ENCODE assay signal across 14 cellular contexts in the genomic region with DNA sequence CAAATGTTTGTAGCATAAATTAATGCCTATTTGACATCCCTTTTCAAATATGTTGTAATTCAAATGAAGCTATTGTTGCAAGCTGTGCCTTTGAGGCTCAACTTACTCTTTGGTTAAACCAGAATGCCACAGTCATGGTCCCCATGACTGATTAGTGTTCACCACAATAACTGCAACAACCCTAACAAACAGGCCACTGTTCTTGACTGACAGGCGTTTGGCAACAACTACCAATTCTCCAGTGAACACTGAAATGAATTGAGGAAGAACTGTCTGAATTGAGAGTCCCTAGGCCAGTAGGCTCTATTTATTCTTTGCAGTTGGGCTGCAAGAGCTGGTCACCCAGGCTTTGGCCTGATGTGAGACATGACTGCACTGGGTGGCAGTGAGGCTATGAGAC. TPM values are rescaled to one million over a fixed set of nuclear protein-coding genes. Genes with fewer than 3 reads are reported as not detected.
DNase-seq lines count a peak whose midpoint lies in the region; ATAC-seq and TF ChIP-seq lines count a peak whose summit lies in the region.
"Had no signal": no experiment of that assay in that cellular context is flagged by ENCODE, and none has a peak within 500 bp of the region (broad histone marks: within the 10 kb centered on the region; RNA-seq: fewer than 3 reads in every experiment).

No MANE protein-coding gene starts in this region.

- ATAC-seq in activated CD8-positive, alpha-beta T cell treated with anti-CD3 and anti-CD28 coated beads, Interleukin-2, amount 10 ng/mL, durations not matched to agents 7 days and 5 days: no peak
- ATAC-seq in activated CD8-positive, alpha-beta T cell treated with anti-CD3 and anti-CD28 coated beads for 36 hours: no peak
- ATAC-seq in GM21390 (IDR thresholded peaks at IDR 0.05; ENCODE audit: unreplicated experiment) (no peak), HG02852 (IDR thresholded peaks at IDR 0.05; ENCODE audit: unreplicated experiment) (no peak)
- ATAC-seq: upper lobe of right lung had no signal

- H3K27me3 Mint-ChIP-seq in activated CD8-positive, alpha-beta T cell treated with anti-CD3 and anti-CD28 coated beads, Interleukin-2, amount 10 ng/mL, durations not matched to agents 7 days and 5 days (ENCODE audit: low read depth): no peaks in the 10 kb centered on the region
- H3K27me3 Mint-ChIP-seq in activated CD8-positive, alpha-beta T cell treated with anti-CD3 and anti-CD28 coated beads for 36 hours: no peaks in the 10 kb centered on the region

- TF ChIP-seq CTCF in activated CD8-positive, alpha-beta T cell treated with anti-CD3 and anti-CD28 coated beads for 36 hours (IDR thresholded peaks at IDR 0.05): no peak

- peak overlapping the region; percentile 94 for H3K27ac ChIP-seq in angular gyrus (ENCODE audit: low read depth, low read length)
- H3K27ac ChIP-seq: left ventricle myocardium inferior, upper lobe of right lung had no signal

- POLR2A ChIA-PET in activated CD8-positive, alpha-beta T cell treated with anti-CD3 and anti-CD28 coated beads, Interleukin-2, amount 10 ng/mL, durations not matched to agents 7 days and 5 days (lab: Charles Lee): interaction anchor here (0.7 to 3.2 kb wide), 2 partner anchors 17 to 342 kb away, joined by 4 to 20 read pairs; a partner anchor contains a TSS
- POLR2A ChIA-PET in activated CD8-positive, alpha-beta T cell treated with anti-CD3 and anti-CD28 coated beads for 36 hours (lab: Charles Lee): interaction anchor here (1.7 kb wide), 1 partner anchor 16 kb away, joined by 5 read pairs; no protein-coding TSS in a partner anchor

- no peak for DNase-seq in activated CD8-positive, alpha-beta T cell treated with anti-CD3 and anti-CD28 coated beads, Interleukin-2, amount 10 ng/mL, durations not matched to agents 7 days and 5 days
- no peak for DNase-seq in activated CD8-positive, alpha-beta T cell treated with anti-CD3 and anti-CD28 coated beads for 36 hours
- DNase-seq in inferior parietal cortex (ENCODE audit: extremely low spot score): peak; percentile 89
- DNase-seq in superior temporal gyrus (ENCODE audit: extremely low spot score): peak; percentile 97
- no peak for DNase-seq in A172 (ENCODE audit: low spot score)
- DNase-seq: activated CD4-positive, alpha-beta T cell treated with anti-CD3 and anti-CD28 coated beads for 1 hour; glutamatergic neuron; left ventricle myocardium inferior; NK-92 treated with Interleukin-12 subunit alpha and Interleukin-12 subunit beta, amount 100 ng/mL, for 24 hours; stimulated activated CD4-positive, alpha-beta T cell treated with anti-CD3 and anti-CD28 coated beads, Interleukin-15, amount 100 ng/mL, for 24 hours; upper lobe of right lung had no signal

- H3K4me3 Mint-ChIP-seq in activated CD8-positive, alpha-beta T cell treated with anti-CD3 and anti-CD28 coated beads, Interleukin-2, amount 10 ng/mL, durations not matched to agents 7 days and 5 days: no peak overlapping the region
- H3K4me3 Mint-ChIP-seq in activated CD8-positive, alpha-beta T cell treated with anti-CD3 and anti-CD28 coated beads for 36 hours: no peak overlapping the region

- intact Hi-C loops in activated CD8-positive, alpha-beta T cell treated with anti-CD3 and anti-CD28 coated beads for 36 hours (cut with micrococcal nuclease): no loop called here

- CTCF ChIA-PET in activated CD8-positive, alpha-beta T cell treated with anti-CD3 and anti-CD28 coated beads, Interleukin-2, amount 10 ng/mL, durations not matched to agents 7 days and 5 days (lab: Charles Lee): interaction anchor here (1.0 to 3.5 kb wide), 4 partner anchors 17 to 28 kb away, joined by 3 to 14 read pairs (median 8); a partner anchor contains a TSS
- CTCF ChIA-PET in activated CD8-positive, alpha-beta T cell treated with anti-CD3 and anti-CD28 coated beads for 36 hours (lab: Charles Lee): interaction anchor here (1.7 to 1.8 kb wide), 2 partner anchors 16 to 117 kb away, joined by 4 to 5 read pairs; no protein-coding TSS in a partner anchor

- H3K4me1 Mint-ChIP-seq in activated CD8-positive, alpha-beta T cell treated with anti-CD3 and anti-CD28 coated beads, Interleukin-2, amount 10 ng/mL, durations not matched to agents 7 days and 5 days (ENCODE audit: low read depth): peaks cover 11% of the 10 kb centered on the region
- H3K4me1 Mint-ChIP-seq in activated CD8-positive, alpha-beta T cell treated with anti-CD3 and anti-CD28 coated beads for 36 hours (ENCODE audit: low read depth): no peaks in the 10 kb centered on the region

- H3K9me3 Mint-ChIP-seq in activated CD8-positive, alpha-beta T cell treated with anti-CD3 and anti-CD28 coated beads, Interleukin-2, amount 10 ng/mL, durations not matched to agents 7 days and 5 days (ENCODE audit: insufficient read depth): no peaks in the 10 kb centered on the region
- H3K9me3 Mint-ChIP-seq in activated CD8-positive, alpha-beta T cell treated with anti-CD3 and anti-CD28 coated beads for 36 hours: peaks cover under 1% of the 10 kb centered on the region

- peak overlapping the region; percentile 55 for H3K27ac Mint-ChIP-seq in activated CD8-positive, alpha-beta T cell treated with anti-CD3 and anti-CD28 coated beads, Interleukin-2, amount 10 ng/mL, durations not matched to agents 7 days and 5 days
- H3K27ac Mint-ChIP-seq in activated CD8-positive, alpha-beta T cell treated with anti-CD3 and anti-CD28 coated beads for 36 hours: no peak overlapping the region

- H3K36me3 Mint-ChIP-seq in activated CD8-positive, alpha-beta T cell treated with anti-CD3 and anti-CD28 coated beads, Interleukin-2, amount 10 ng/mL, durations not matched to agents 7 days and 5 days (ENCODE audit: low read depth): no peaks in the 10 kb centered on the region
- H3K36me3 Mint-ChIP-seq in activated CD8-positive, alpha-beta T cell treated with anti-CD3 and anti-CD28 coated beads for 36 hours (ENCODE audit: low read depth): peaks cover under 1% of the 10 kb centered on the region

RNA-seq across cellular contexts. Expression of a gene that starts 6.6 kb away (rescaled TPM):
- total RNA-seq in activated CD8-positive, alpha-beta T cell treated with anti-CD3 and anti-CD28 coated beads, Interleukin-2, amount 10 ng/mL, durations not matched to agents 7 days and 5 days: 10 to 100 TPM; 20.8 to 21.2 TPM
- total RNA-seq in activated CD8-positive, alpha-beta T cell treated with anti-CD3 and anti-CD28 coated beads for 36 hours: 10 to 100 TPM; 21.8 to 23.4 TPM
- total RNA-seq in A172 (2014; rRNA removed; shearing (Covaris generic)): 16.0 and 17.2 TPM in 2 replicates

RNA-seq across cellular contexts. Expression of a gene that starts 8.1 kb away (rescaled TPM):
- 10 to 100 TPM; 24.5 to 24.6 TPM for total RNA-seq in activated CD8-positive, alpha-beta T cell treated with anti-CD3 and anti-CD28 coated beads, Interleukin-2, amount 10 ng/mL, durations not matched to agents 7 days and 5 days
- total RNA-seq in activated CD8-positive, alpha-beta T cell treated with anti-CD3 and anti-CD28 coated beads for 36 hours: 10 to 100 TPM; 18.5 to 19.0 TPM
- 66.7 and 78.1 TPM in 2 replicates for total RNA-seq in A172 (2014; rRNA removed; shearing (Covaris generic))

RNA-seq across cellular contexts. Expression of a gene that starts 30.0 kb away (rescaled TPM):
- total RNA-seq in activated CD8-positive, alpha-beta T cell treated with anti-CD3 and anti-CD28 coated beads, Interleukin-2, amount 10 ng/mL, durations not matched to agents 7 days and 5 days: 1 to 10 TPM; 1.9 to 2.8 TPM
- total RNA-seq in activated CD8-positive, alpha-beta T cell treated with anti-CD3 and anti-CD28 coated beads for 36 hours: 1 to 10 TPM; 4.7 to 7.0 TPM
- 1.7 and 3.2 TPM in 2 replicates for total RNA-seq in A172 (2014; rRNA removed; shearing (Covaris generic))

RNA-seq across cellular contexts. Expression of a gene that starts 42.0 kb away (rescaled TPM):
- total RNA-seq in activated CD8-positive, alpha-beta T cell treated with anti-CD3 and anti-CD28 coated beads, Interleukin-2, amount 10 ng/mL, durations not matched to agents 7 days and 5 days: 10 to 100 TPM; 13.1 to 14.8 TPM
- total RNA-seq in activated CD8-positive, alpha-beta T cell treated with anti-CD3 and anti-CD28 coated beads for 36 hours: 1 to 10 TPM; 7.2 to 8.4 TPM
- 19.5 and 29.4 TPM in 2 replicates for total RNA-seq in A172 (2014; rRNA removed; shearing (Covaris generic))

Comparison
In these comparisons a context has a peak if more than half of its experiments do, and no peak if none do; other contexts are left out.
1. DNase-seq: peak in inferior parietal cortex (single experiment) and superior temporal gyrus (single experiment); none in activated CD8-positive, alpha-beta T cell treated with anti-CD3 and anti-CD28 coated beads, Interleukin-2, amount 10 ng/mL, durations not matched to agents 7 days and 5 days (single experiment), activated CD8-positive, alpha-beta T cell treated with anti-CD3 and anti-CD28 coated beads for 36 hours (single experiment) and A172 (single experiment).